In the genomic region with DNA sequence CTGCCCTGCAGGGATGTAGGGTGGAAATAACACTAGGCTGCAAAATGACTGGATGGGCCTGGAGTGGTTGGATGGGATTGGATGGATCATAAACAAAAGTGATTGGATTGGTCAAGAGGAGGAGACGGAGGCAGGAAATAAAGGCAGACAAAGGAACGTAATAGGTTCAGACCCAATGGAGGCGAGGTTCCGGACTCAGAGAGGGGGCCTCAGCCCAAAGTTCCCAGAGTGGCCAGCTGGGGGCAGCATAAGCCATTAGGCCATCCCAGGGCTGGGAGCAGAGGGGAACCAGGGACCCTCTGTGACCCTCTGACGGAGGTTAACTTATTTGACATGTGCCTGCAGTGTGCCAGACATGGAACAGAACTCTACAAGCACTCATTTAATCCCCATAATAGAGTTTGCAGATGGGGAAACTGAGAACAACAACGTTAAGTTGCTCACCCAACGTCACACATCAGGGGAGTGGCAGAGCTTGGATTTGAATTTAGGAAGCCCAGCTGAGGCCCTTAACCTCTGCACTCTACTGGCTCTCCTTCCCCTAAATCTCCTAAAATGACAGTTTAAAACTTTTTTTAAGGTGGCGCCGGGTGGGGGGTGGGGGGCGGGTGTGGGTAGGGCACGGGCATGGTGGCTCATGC, we compare ENCODE assay signal across 9 cellular contexts. TPM values are rescaled to one million over a fixed set of nuclear protein-coding genes. Genes with fewer than 3 reads are reported as not detected.
DNase-seq lines count a peak whose midpoint lies in the region; ATAC-seq and TF ChIP-seq lines count a peak whose summit lies in the region.
"Had no signal": no experiment of that assay in that cellular context is flagged by ENCODE, and none has a peak within 500 bp of the region (broad histone marks: within the 10 kb centered on the region; RNA-seq: fewer than 3 reads in every experiment).

No MANE protein-coding gene starts in this region.

- intact Hi-C loops in ovary (cut with DNase I), result no loop called here

- H3K4me3 ChIP-seq in ovary (no peak overlapping the region), upper lobe of left lung (no peak overlapping the region)

- H3K9me3 ChIP-seq in ovary (no peaks in the 10 kb centered on the region), upper lobe of left lung (no peaks in the 10 kb centered on the region)

- no peaks in the 10 kb centered on the region for H3K36me3 ChIP-seq in ovary
- no peaks in the 10 kb centered on the region for H3K36me3 ChIP-seq in upper lobe of left lung

- no peaks in the 10 kb centered on the region for H3K4me1 ChIP-seq in ovary (ENCODE audit: insufficient read depth)
- no peaks in the 10 kb centered on the region for H3K4me1 ChIP-seq in upper lobe of left lung

- no peaks in the 10 kb centered on the region for H3K27me3 ChIP-seq in ovary
- H3K27me3 ChIP-seq in upper lobe of left lung, result no peaks in the 10 kb centered on the region

- no peak for TF ChIP-seq EP300 in ovary (IDR thresholded peaks at IDR 0.05)
- no peak for TF ChIP-seq EP300 in upper lobe of left lung (IDR thresholded peaks at IDR 0.05)

- no peak for TF ChIP-seq POLR2A in ovary (IDR thresholded peaks at IDR 0.05)
- TF ChIP-seq POLR2A in upper lobe of left lung (IDR thresholded peaks at IDR 0.05), result no peak

- TF ChIP-seq CTCF in ovary (IDR thresholded peaks at IDR 0.05) (peak in 2 of 3 donors; percentile 29 to 42), upper lobe of left lung (IDR thresholded peaks at IDR 0.05) (peak; percentile 81 to 89 (median 84))

- ATAC-seq in upper lobe of left lung (ENCODE audit: low FRiP score in 2 of 2) (peak; percentile 73 to 87), HG02970 (IDR thresholded peaks at IDR 0.05; ENCODE audit: low FRiP score, unreplicated experiment) (no peak)

- no peak overlapping the region for H3K27ac ChIP-seq in ovary
- no peak overlapping the region for H3K27ac ChIP-seq in upper lobe of left lung

- DNase-seq in EH (ENCODE audit: low read depth) (peak; percentile 65), NCI-H82 treated with DMSO at 0.1 percent for 48 hours (lab: John Stamatoyannopoulos, UW; ENCODE audit: unreplicated experiment) (peak; percentile 63), fibroblast of peridontal ligament (ENCODE audit: extremely low read depth) (peak; percentile 31), ovary (no peak), upper lobe of left lung (peak in 1 of 2 donors; percentile 58), NCI-H2107 (lab: John Stamatoyannopoulos, UW) (no peak)
- DNase-seq in activated T-cell treated with anti-CD3 and anti-CD28 coated beads, Interleukin-2, amount 50 U/mL, for 1 hour, result peak; percentile 77

- WGBS in ovary, 3 donors, result 48 to 52% (median 51%) methylated on average over 11 of the region's 11 CpGs
- WGBS in upper lobe of left lung, 2 donors, result 46 to 47% methylated on average over 10 to 11 of the region's 11 CpGs

RNA-seq across cellular contexts. Expression of a gene that starts 15.3 kb away (rescaled TPM):
- 10 to 100 TPM; 25.4 to 76.8 (median 69.3) TPM for total RNA-seq in ovary
- 10 to 100 TPM in 1 of 2 donors, 1 to 10 TPM in 1; 5.0 to 24.5 TPM for polyA plus RNA-seq in ovary
- 10 to 100 TPM; 23.6 to 87.9 (median 63.7) TPM for total RNA-seq in upper lobe of left lung

RNA-seq across cellular contexts. Expression of a gene that starts 15.8 kb away (rescaled TPM):
- under 1 TPM; 0.08 to 0.32 (median 0.12) TPM for total RNA-seq in ovary
- polyA plus RNA-seq in ovary, result under 1 TPM; 0.24 to 0.38 TPM
- under 1 TPM in 5 of 6 donors, not detected in 1; under 0.01 to 0.54 (median 0.33) TPM for total RNA-seq in upper lobe of left lung
- polyA plus RNA-seq: IgD-negative memory B cell had no signal

RNA-seq across cellular contexts. Expression of a gene that starts 47.3 kb away (rescaled TPM):
- total RNA-seq in ovary (1 to 10 TPM; 1.7 to 4.3 (median 3.0) TPM), upper lobe of left lung (10 to 100 TPM in 2 of 6 donors, 1 to 10 TPM in 4; 1.9 to 19.9 (median 8.7) TPM)
- 1 to 10 TPM in 1 of 2 donors, under 1 TPM in 1; 0.95 to 2.0 TPM for polyA plus RNA-seq in ovary

Comparison
In these comparisons a context has a peak if more than half of its experiments do, and no peak if none do; other contexts are left out.
1. DNase-seq: peak in EH (single experiment), NCI-H82 treated with DMSO at 0.1 percent for 48 hours (single experiment), activated T-cell treated with anti-CD3 and anti-CD28 coated beads, Interleukin-2, amount 50 U/mL, for 1 hour (single experiment) and fibroblast of peridontal ligament (single experiment); none in ovary (0 of 5) and NCI-H2107 (single experiment).